33 cellular contexts compared by ENCODE assay signal in genomic region chr11:36928621-36929020, GRCh38.
DNase-seq lines count a peak whose midpoint lies in the region; ATAC-seq, FAIRE-seq and TF ChIP-seq lines count a peak whose summit lies in the region.
"Had no signal": no experiment of that assay in that cellular context is flagged by ENCODE, and none has a peak within 500 bp of the region (broad histone marks: within the 10 kb centered on the region; RNA-seq: fewer than 3 reads in every experiment).

No MANE protein-coding gene starts in this region.

- H3K4me1 ChIP-seq in SK-N-SH (ENCODE audit: control insufficient read depth in 1 of 2, insufficient read depth in 2 of 2, low read depth in 1 of 2, low read length in 1 of 2) = peaks cover 0 to 2% of the 10 kb centered on the region in 2 experiments; a peak in 2 of 4 replicates
- H3K4me1 ChIP-seq in MM.1S (ENCODE audit: low read length) = no peaks in the 10 kb centered on the region
- H3K4me1 ChIP-seq: A549; BE2C; BLaER1; BLaER1 treated with 17β-estradiol and CSF1 and Interleukin-3, amounts not matched to agents 10 nM and 100 nM; Caco-2 had no signal

- no peak overlapping the region for H3K4me2 ChIP-seq in SK-N-SH
- H3K4me2 ChIP-seq in MM.1S (ENCODE audit: low read depth, low read length) = no peak overlapping the region
- H3K4me2 ChIP-seq: A549; BLaER1; BLaER1 treated with 17β-estradiol and CSF1 and Interleukin-3, amounts not matched to agents 10 nM and 100 nM had no signal

- H2AFZ ChIP-seq in SK-N-SH (ENCODE audit: low read depth) (no peak overlapping the region), MM.1S (ENCODE audit: low read length) (no peak overlapping the region)

- H3K4me3 ChIP-seq in SK-N-SH (ENCODE audit: low read depth in 2 of 2, low read length in 1 of 2) (no peak overlapping the region), MM.1S (ENCODE audit: low read length) (no peak overlapping the region)
- H3K4me3 ChIP-seq: A549; BLaER1; BLaER1 treated with 17β-estradiol and CSF1 and Interleukin-3, amounts not matched to agents 10 nM and 100 nM had no signal

- no peak for FAIRE-seq in D721Med (lab: Jason Lieb, UNC)
- FAIRE-seq: A204.1, A549 had no signal

- H4K20me1 ChIP-seq in SK-N-SH (ENCODE audit: insufficient read depth) (no peaks in the 10 kb centered on the region), MM.1S (ENCODE audit: insufficient read depth, low read length) (no peaks in the 10 kb centered on the region)
- H4K20me1 ChIP-seq: BLaER1; BLaER1 treated with 17β-estradiol and CSF1 and Interleukin-3, amounts not matched to agents 10 nM and 100 nM had no signal

- no peaks in the 10 kb centered on the region for H3K9me3 ChIP-seq in SK-N-SH
- no peaks in the 10 kb centered on the region for H3K9me3 ChIP-seq in MM.1S (replicated peaks; ENCODE audit: insufficient read depth, low read length)
- H3K9me3 ChIP-seq: A549, BE2C, Caco-2 had no signal

- DNase-seq in SK-N-DZ (ENCODE audit: low spot score) (peak; percentile 92), SK-N-SH (no peak), left kidney (ENCODE audit: low read depth, low spot score) (peak; percentile 47), HK-2 (ENCODE audit: unreplicated experiment) (no peak), MM.1S (no peak), D721Med (ENCODE audit: insufficient read length, low spot score) (no peak)
- DNase-seq: 8988T; ACHN; AML-193; BE2C; Caco-2; Calu3; CD4-positive, alpha-beta memory T cell; CD4-positive, alpha-beta T cell; CD4-positive, CD25-positive, alpha-beta regulatory T cell; CD8-positive, alpha-beta memory T cell; CD8-positive, alpha-beta T cell; COR-L47; DMS 273 treated with DMSO at 0.1 percent for 48 hours; DMS153; DMS53; DMS79; DMS79 treated with DMSO at 0.1 percent for 48 hours; DND-41; EL had no signal

- H3K27ac ChIP-seq in SK-N-SH (ENCODE audit: low read depth in 2 of 2, low read length in 1 of 2) (no peak overlapping the region; a peak in 1 of 4 replicates), MM.1S (ENCODE audit: low read length) (no peak overlapping the region)
- H3K27ac ChIP-seq: 22Rv1; A549; BLaER1; BLaER1 treated with 17β-estradiol and CSF1 and Interleukin-3, amounts not matched to agents 10 nM and 100 nM; C4-2B had no signal

- no peaks in the 10 kb centered on the region for H3K36me3 ChIP-seq in SK-N-SH (replicated peaks in 1 of 2; ENCODE audit: control insufficient read depth in 1 of 2, insufficient read depth in 2 of 2, low read length in 1 of 2)
- no peaks in the 10 kb centered on the region for H3K36me3 ChIP-seq in MM.1S (replicated peaks; ENCODE audit: insufficient read depth, low read length)
- H3K36me3 ChIP-seq: BE2C; BLaER1; BLaER1 treated with 17β-estradiol and CSF1 and Interleukin-3, amounts not matched to agents 10 nM and 100 nM had no signal

- ATAC-seq in SK-N-SH treated with all-trans-retinoic acid at 6 μM for 48 hours = no peak
- no peak for ATAC-seq in GM18870 (IDR thresholded peaks at IDR 0.05; ENCODE audit: unreplicated experiment)
- ATAC-seq: A549; CD8-positive, alpha-beta T cell had no signal

- H3K79me2 ChIP-seq in SK-N-SH (ENCODE audit: insufficient read depth) = no peaks in the 10 kb centered on the region
- no peaks in the 10 kb centered on the region for H3K79me2 ChIP-seq in MM.1S (ENCODE audit: low read length)

- H3K9me2 ChIP-seq in SK-N-SH (no peaks in the 10 kb centered on the region), MM.1S (replicated peaks; ENCODE audit: insufficient read depth, low read length) (no peaks in the 10 kb centered on the region)

- POLR2A ChIA-PET in SK-N-SH (lab: Yijun Ruan, JAX) = no interaction called here

- no peak overlapping the region for H3K9ac ChIP-seq in SK-N-SH
- no peak overlapping the region for H3K9ac ChIP-seq in MM.1S (ENCODE audit: low read length)
- H3K9ac ChIP-seq: BLaER1; BLaER1 treated with 17β-estradiol and CSF1 and Interleukin-3, amounts not matched to agents 10 nM and 100 nM had no signal

- TF ChIP-seq RAD21 in SK-N-SH (IDR thresholded peaks at IDR 0.05; ENCODE audit: low read length) = no peak

- H3F3A ChIP-seq in SK-N-SH (replicated peaks; ENCODE audit: insufficient read depth) = no peaks in the 10 kb centered on the region
- no peaks in the 10 kb centered on the region for H3F3A ChIP-seq in MM.1S (ENCODE audit: insufficient read depth, low read length)

- 3% methylated on average over 1 of the region's 1 CpG for WGBS in SK-N-SH (ENCODE audit: low lambda C conversion rate)

- H3K27me3 ChIP-seq in SK-N-SH (ENCODE audit: insufficient read depth) = no peaks in the 10 kb centered on the region
- H3K27me3 ChIP-seq in MM.1S (replicated peaks; ENCODE audit: insufficient read depth, low read length) = no peaks in the 10 kb centered on the region
- H3K27me3 ChIP-seq: BE2C; BLaER1; BLaER1 treated with 17β-estradiol and CSF1 and Interleukin-3, amounts not matched to agents 10 nM and 100 nM had no signal

- peak in 1 of 2 experiments; percentile 40; a peak in 2 of 4 replicates for TF ChIP-seq EP300 in SK-N-SH (IDR thresholded peaks at IDR 0.05; ENCODE audit: borderline replicate concordance in 1 of 2, low read depth in 1 of 2, low read length in 1 of 2)

- no peak for TF ChIP-seq CTCF in SK-N-SH (IDR thresholded peaks at IDR 0.05)
- no peak for TF ChIP-seq CTCF in MM.1S (IDR thresholded peaks at IDR 0.05; ENCODE audit: low read length)
- no peak for TF ChIP-seq CTCF in D721Med (IDR thresholded peaks at IDR 0.05; ENCODE audit: insufficient read depth, missing control alignments)

- CTCF ChIA-PET in SK-N-SH (lab: Yijun Ruan, JAX) = interaction anchor here (1.0 to 2.2 kb wide), 3 partner anchors 10 to 17 kb away, joined by 3 to 8 read pairs (median 3); no protein-coding TSS in a partner anchor

TF ChIP-seq in SK-N-SH, 30 proteins besides CTCF, POLR2A, EP300 and RAD21:
- TF ChIP-seq SIN3A (IDR thresholded peaks at IDR 0.05; ENCODE audit: borderline replicate concordance, low read depth, low read length) (no peak), GATA2 (CRISPR knock-in tag; IDR thresholded peaks at IDR 0.05) (0 out of 2 replicates have a peak, but pooled peaks have one; percentile 24)

TF ChIP-seq in SK-N-SH treated with all-trans-retinoic acid at 6 μM for 48 hours, 23 proteins besides CTCF, POLR2A, EP300 and RAD21:
- TF ChIP-seq ISL1 (CRISPR knock-in tag; IDR thresholded peaks at IDR 0.05) = 0 out of 2 replicates have a peak, but pooled peaks have one; percentile 16
- TF ChIP-seq ARNTL (CRISPR knock-in tag; IDR thresholded peaks at IDR 0.05; ENCODE audit: borderline replicate concordance, low read depth) = no peak

Comparison
In these comparisons a context has a peak if more than half of its experiments do, and no peak if none do; other contexts are left out.
1. DNase-seq: peak in SK-N-DZ (single experiment) and left kidney (single experiment); none in SK-N-SH (single experiment), HK-2 (single experiment), MM.1S (single experiment) and D721Med (single experiment).